In genomic region chr10:70683601-70684329, GRCh38 we compare ENCODE assay signal across 1 cellular context.
TF ChIP-seq lines count a peak whose summit lies in the region.

No MANE protein-coding gene starts in this region.

TF ChIP-seq in WTC11, 78 proteins besides CTCF, POLR2A, EP300 and RAD21 (continued from another document):
- TF ChIP-seq AR (CRISPR knock-in tag; IDR thresholded peaks at IDR 0.05) (no peak), MYBL2 (CRISPR knock-in tag; IDR thresholded peaks at IDR 0.05) (no peak), EMX1 (CRISPR knock-in tag; IDR thresholded peaks at IDR 0.05) (no peak), OVOL2 (CRISPR knock-in tag; IDR thresholded peaks at IDR 0.05; ENCODE audit: borderline replicate concordance) (no peak), TEAD4 (CRISPR knock-in tag; IDR thresholded peaks at IDR 0.05) (no peak), ZNF232 (CRISPR knock-in tag; IDR thresholded peaks at IDR 0.05) (no peak), MAX (CRISPR knock-in tag; IDR thresholded peaks at IDR 0.05) (no peak), IRF2 (CRISPR knock-in tag; IDR thresholded peaks at IDR 0.05; ENCODE audit: borderline replicate concordance, low read depth) (no peak), PREB (CRISPR knock-in tag; IDR thresholded peaks at IDR 0.05; ENCODE audit: borderline replicate concordance) (no peak), NR1H2 (CRISPR knock-in tag; IDR thresholded peaks at IDR 0.05) (no peak), NFYB (CRISPR knock-in tag; conservative IDR thresholded peaks at IDR 0.05; ENCODE audit: low read depth) (no peak), GTF2I (CRISPR knock-in tag; conservative IDR thresholded peaks at IDR 0.05) (no peak), HMGXB4 (CRISPR knock-in tag; IDR thresholded peaks at IDR 0.05) (no peak), ZNF423 (CRISPR knock-in tag; IDR thresholded peaks at IDR 0.05) (no peak), FOXK1 (CRISPR knock-in tag; IDR thresholded peaks at IDR 0.05) (no peak), SP1 (CRISPR knock-in tag; conservative IDR thresholded peaks at IDR 0.05) (no peak)
- TF ChIP-seq, protein P1, sequence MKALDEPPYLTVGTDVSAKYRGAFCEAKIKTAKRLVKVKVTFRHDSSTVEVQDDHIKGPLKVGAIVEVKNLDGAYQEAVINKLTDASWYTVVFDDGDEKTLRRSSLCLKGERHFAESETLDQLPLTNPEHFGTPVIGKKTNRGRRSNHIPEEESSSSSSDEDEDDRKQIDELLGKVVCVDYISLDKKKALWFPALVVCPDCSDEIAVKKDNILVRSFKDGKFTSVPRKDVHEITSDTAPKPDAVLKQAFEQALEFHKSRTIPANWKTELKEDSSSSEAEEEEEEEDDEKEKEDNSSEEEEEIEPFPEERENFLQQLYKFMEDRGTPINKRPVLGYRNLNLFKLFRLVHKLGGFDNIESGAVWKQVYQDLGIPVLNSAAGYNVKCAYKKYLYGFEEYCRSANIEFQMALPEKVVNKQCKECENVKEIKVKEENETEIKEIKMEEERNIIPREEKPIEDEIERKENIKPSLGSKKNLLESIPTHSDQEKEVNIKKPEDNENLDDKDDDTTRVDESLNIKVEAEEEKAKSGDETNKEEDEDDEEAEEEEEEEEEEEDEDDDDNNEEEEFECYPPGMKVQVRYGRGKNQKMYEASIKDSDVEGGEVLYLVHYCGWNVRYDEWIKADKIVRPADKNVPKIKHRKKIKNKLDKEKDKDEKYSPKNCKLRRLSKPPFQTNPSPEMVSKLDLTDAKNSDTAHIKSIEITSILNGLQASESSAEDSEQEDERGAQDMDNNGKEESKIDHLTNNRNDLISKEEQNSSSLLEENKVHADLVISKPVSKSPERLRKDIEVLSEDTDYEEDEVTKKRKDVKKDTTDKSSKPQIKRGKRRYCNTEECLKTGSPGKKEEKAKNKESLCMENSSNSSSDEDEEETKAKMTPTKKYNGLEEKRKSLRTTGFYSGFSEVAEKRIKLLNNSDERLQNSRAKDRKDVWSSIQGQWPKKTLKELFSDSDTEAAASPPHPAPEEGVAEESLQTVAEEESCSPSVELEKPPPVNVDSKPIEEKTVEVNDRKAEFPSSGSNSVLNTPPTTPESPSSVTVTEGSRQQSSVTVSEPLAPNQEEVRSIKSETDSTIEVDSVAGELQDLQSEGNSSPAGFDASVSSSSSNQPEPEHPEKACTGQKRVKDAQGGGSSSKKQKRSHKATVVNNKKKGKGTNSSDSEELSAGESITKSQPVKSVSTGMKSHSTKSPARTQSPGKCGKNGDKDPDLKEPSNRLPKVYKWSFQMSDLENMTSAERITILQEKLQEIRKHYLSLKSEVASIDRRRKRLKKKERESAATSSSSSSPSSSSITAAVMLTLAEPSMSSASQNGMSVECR (CRISPR knock-in tag; IDR thresholded peaks at IDR 0.05; ENCODE audit: borderline replicate concordance): no peak
TF ChIP-seq in WTC11: peak in this region for 0.
